Comparison of ENCODE assay signal across 8 cellular contexts in genomic region chr9:134449180-134449916, GRCh38.
DNase-seq lines count a peak whose midpoint lies in the region; ATAC-seq and TF ChIP-seq lines count a peak whose summit lies in the region.

No MANE protein-coding gene starts in this region.

- H2AFZ ChIP-seq in GM23338 (no peak overlapping the region), SU-DHL-6 (ENCODE audit: low read depth, low read length, severe bottlenecking) (no peak overlapping the region)

- ATAC-seq in GM23338: peak; percentile 99
- ATAC-seq in aorta (ENCODE audit: low FRiP score): peak; percentile 96

- WGBS in aorta, 2 donors: 20 to 21% methylated on average over 10 of the region's 10 CpGs

- no peaks in the 10 kb centered on the region for H3K4me1 ChIP-seq in GM23338 (ENCODE audit: insufficient read depth)
- H3K4me1 ChIP-seq in cardiac muscle cell (ENCODE audit: low read depth): peaks cover 3% of the 10 kb centered on the region
- H3K4me1 ChIP-seq in aorta (ENCODE audit: control insufficient read depth in 1 of 2, insufficient read depth in 2 of 2, low read length in 2 of 2): no peaks in the 10 kb centered on the region

- H3K4me3 Mint-ChIP-seq in GM23338: no peak overlapping the region
- H3K4me3 Mint-ChIP-seq in progenitor cell of endocrine pancreas (ENCODE audit: low read depth): no peak overlapping the region

- H3K4me3 ChIP-seq in GM23338 (no peak overlapping the region), SU-DHL-6 (ENCODE audit: insufficient read depth, low read length, poor library complexity, severe bottlenecking) (no peak overlapping the region), cardiac muscle cell (no peak overlapping the region), aorta (ENCODE audit: low read length in 2 of 2) (no peak overlapping the region)

- H3K27me3 Mint-ChIP-seq in GM23338 (ENCODE audit: insufficient read depth, low read depth, poor library complexity) (peaks cover 7% of the 10 kb centered on the region), progenitor cell of endocrine pancreas (peaks cover 12% of the 10 kb centered on the region)

- peak; percentile 94 for DNase-seq in DMS79 treated with DMSO at 0.1 percent for 48 hours (lab: John Stamatoyannopoulos, UW)
- DNase-seq in GM23338 (ENCODE audit: low spot score): peak; percentile 96
- DNase-seq in MV-4-11 (lab: John Stamatoyannopoulos, UW): peak; percentile 88
- peak; percentile 71 for DNase-seq in activated naive CD8-positive, alpha-beta T cell treated with anti-CD3 and anti-CD28 coated beads, Interleukin-2, amount 50 U/mL, for 16 hours (ENCODE audit: low read depth, low spot score)
- peak; percentile 95 to 98 for DNase-seq in cardiac muscle cell (ENCODE audit: low read depth in 1 of 2, low spot score in 1 of 2)
- peak; percentile 81 for DNase-seq in progenitor cell of endocrine pancreas (ENCODE audit: low spot score, unreplicated experiment)
- peak; percentile 95 for DNase-seq in aorta

- H3K27me3 ChIP-seq in GM23338 (ENCODE audit: insufficient read depth) (no peaks in the 10 kb centered on the region), SU-DHL-6 (ENCODE audit: low read length) (0 out of 2 replicates have a peak, but pooled peaks cover 3% of the 10 kb centered on the region), cardiac muscle cell (no peaks in the 10 kb centered on the region), aorta (ENCODE audit: control insufficient read depth in 1 of 2, insufficient read depth in 2 of 2, low read length in 1 of 2) (no peaks in the 10 kb centered on the region)

- no peaks in the 10 kb centered on the region for H4K20me1 ChIP-seq in GM23338 (replicated peaks; ENCODE audit: insufficient read depth)
- H4K20me1 ChIP-seq in SU-DHL-6 (ENCODE audit: low read depth, low read length): no peaks in the 10 kb centered on the region

- H3F3A ChIP-seq in GM23338 (replicated peaks; ENCODE audit: low read depth) (no peaks in the 10 kb centered on the region), SU-DHL-6 (ENCODE audit: insufficient read depth) (no peaks in the 10 kb centered on the region)

- H3K27ac Mint-ChIP-seq in GM23338: no peak overlapping the region
- no peak overlapping the region for H3K27ac Mint-ChIP-seq in progenitor cell of endocrine pancreas

- H3K4me2 ChIP-seq in GM23338: no peak overlapping the region
- no peak overlapping the region for H3K4me2 ChIP-seq in SU-DHL-6 (ENCODE audit: low read depth, low read length, poor library complexity, severe bottlenecking)

- peaks cover 11% of the 10 kb centered on the region; the same call in 1 of the 2 replicates for H3K9me3 ChIP-seq in SU-DHL-6 (ENCODE audit: insufficient read depth, low read length)
- H3K9me3 ChIP-seq in cardiac muscle cell (ENCODE audit: low read depth): no peaks in the 10 kb centered on the region
- H3K9me3 ChIP-seq in aorta (ENCODE audit: control insufficient read depth, low read length): no peaks in the 10 kb centered on the region

- intact Hi-C loops in aorta (cut with DNase I): loop anchor here (1.0 to 2.0 kb wide), 3 partner anchors 192 to 290 kb away; partner anchors contain the start of gene COL5A1 (in 1 of the 2)

- H3K79me2 ChIP-seq in GM23338 (replicated peaks; ENCODE audit: insufficient read depth) (no peaks in the 10 kb centered on the region), SU-DHL-6 (ENCODE audit: insufficient read depth, low read length) (no peaks in the 10 kb centered on the region)

- H3K36me3 Mint-ChIP-seq in GM23338 (ENCODE audit: low read depth) (peaks cover 8% of the 10 kb centered on the region; the same call in 1 of the 3 replicates), progenitor cell of endocrine pancreas (ENCODE audit: insufficient read depth) (no peaks in the 10 kb centered on the region)

- H3K9ac ChIP-seq in SU-DHL-6 (ENCODE audit: low read length): no peak overlapping the region

- H3K9me3 Mint-ChIP-seq in GM23338: peaks cover 41% of the 10 kb centered on the region
- peaks cover 6% of the 10 kb centered on the region for H3K9me3 Mint-ChIP-seq in progenitor cell of endocrine pancreas (ENCODE audit: low read depth)

- H3K27ac ChIP-seq in GM23338 (ENCODE audit: low read depth) (no peak overlapping the region), SU-DHL-6 (ENCODE audit: low read depth, low read length) (no peak overlapping the region), cardiac muscle cell (no peak overlapping the region), aorta (ENCODE audit: low read depth in 1 of 2, low read length in 2 of 2) (no peak overlapping the region)

- no peaks in the 10 kb centered on the region for H3K36me3 ChIP-seq in GM23338 (ENCODE audit: insufficient read depth)
- H3K36me3 ChIP-seq in SU-DHL-6 (ENCODE audit: low read length): no peaks in the 10 kb centered on the region
- H3K36me3 ChIP-seq in cardiac muscle cell: no peaks in the 10 kb centered on the region
- no peaks in the 10 kb centered on the region for H3K36me3 ChIP-seq in aorta (ENCODE audit: control insufficient read depth in 1 of 2, insufficient read depth in 2 of 2, low read length in 1 of 2)

- no peaks in the 10 kb centered on the region for H3K4me1 Mint-ChIP-seq in GM23338
- peaks cover 2% of the 10 kb centered on the region for H3K4me1 Mint-ChIP-seq in progenitor cell of endocrine pancreas (ENCODE audit: low read depth)

- TF ChIP-seq CTCF in GM23338 (conservative IDR thresholded peaks at IDR 0.05; ENCODE audit: low read depth in 2 of 2): peak; percentile 68 to 97
- TF ChIP-seq CTCF in SU-DHL-6 (IDR thresholded peaks at IDR 0.05; ENCODE audit: insufficient read depth, low read length, poor library complexity, severe bottlenecking): peak; percentile 26
- TF ChIP-seq CTCF in cardiac muscle cell (IDR thresholded peaks at IDR 0.05; ENCODE audit: low read depth, low read length): peak; percentile 92
- peak; percentile 87 for TF ChIP-seq CTCF in progenitor cell of endocrine pancreas (IDR thresholded peaks at IDR 0.05; ENCODE audit: unreplicated experiment)

- H3K9me2 ChIP-seq in GM23338 (ENCODE audit: insufficient read depth) (no peaks in the 10 kb centered on the region), SU-DHL-6 (replicated peaks; ENCODE audit: insufficient read depth, low read length) (no peaks in the 10 kb centered on the region)

TF ChIP-seq in GM23338, 12 proteins besides CTCF, POLR2A, EP300 and RAD21:
- TF ChIP-seq EZH2 (IDR thresholded peaks at IDR 0.05; ENCODE audit: low read depth, unreplicated experiment): no peak
- 0 out of 2 replicates have a peak, but pooled peaks have one; percentile 22 for TF ChIP-seq CREB1 (CRISPR knock-in tag; IDR thresholded peaks at IDR 0.05; ENCODE audit: low read depth)
TF ChIP-seq in GM23338: peak in this region for 1.

Comparison
In these comparisons a context has a peak if more than half of its experiments do, and no peak if none do; other contexts are left out.
1. CTCF ChIP-seq: peak in every context shown above with its lines; median percentile 92 in cardiac muscle cell; 87 in progenitor cell of endocrine pancreas; 82 in GM23338; 26 in SU-DHL-6.